Comparison of ENCODE assay signal across 14 cellular contexts in genomic region chr2:219404954-219405353, GRCh38. TPM values are rescaled to one million over a fixed set of nuclear protein-coding genes. Genes with fewer than 3 reads are reported as not detected.
DNase-seq lines count a peak whose midpoint lies in the region; ATAC-seq and TF ChIP-seq lines count a peak whose summit lies in the region.
"Had no signal": no experiment of that assay in that cellular context is flagged by ENCODE, and none has a peak within 500 bp of the region (broad histone marks: within the 10 kb centered on the region; RNA-seq: fewer than 3 reads in every experiment).

No MANE protein-coding gene starts in this region.

- WGBS in right cardiac atrium = 72% methylated on average over 7 of the region's 7 CpGs

- H3K9me3 ChIP-seq in colonic mucosa (no peaks in the 10 kb centered on the region), right cardiac atrium (ENCODE audit: control insufficient read depth, low read length) (no peaks in the 10 kb centered on the region), osteoblast (ENCODE audit: low read depth, low read length) (no peaks in the 10 kb centered on the region)

- H3K4me1 ChIP-seq in colonic mucosa (no peaks in the 10 kb centered on the region), right cardiac atrium (ENCODE audit: control insufficient read depth, insufficient read depth, low read length) (peaks cover 4% of the 10 kb centered on the region), osteoblast (ENCODE audit: insufficient read depth, low read length) (peaks cover 24% of the 10 kb centered on the region)

- H3K27me3 ChIP-seq in colonic mucosa (no peaks in the 10 kb centered on the region), right cardiac atrium (ENCODE audit: control insufficient read depth, insufficient read depth) (no peaks in the 10 kb centered on the region), osteoblast (ENCODE audit: insufficient read depth, low read length) (no peaks in the 10 kb centered on the region)

- peaks cover 0 to 7% of the 10 kb centered on the region in 2 donors for H3K4me1 Mint-ChIP-seq in natural killer cell treated with Interleukin-12 subunit alpha and Interleukin-12 subunit beta and Interleukin-15 and Interleukin-18, amount 100 ng/mL, for 72 hours (ENCODE audit: low read depth in 2 of 2)
- H3K4me1 Mint-ChIP-seq: stimulated activated effector memory CD8-positive, alpha-beta T cell treated with anti-CD3 and anti-CD28 coated beads, Interleukin-12 subunit alpha, Interleukin-12 subunit beta, amount 100 ng/mL, for 72 hours had no signal

- TF ChIP-seq CTCF in colonic mucosa (IDR thresholded peaks at IDR 0.05) (no peak), osteoblast (IDR thresholded peaks at IDR 0.05; ENCODE audit: extremely low read depth, low read depth, low read length) (no peak)

- H3K27ac ChIP-seq in colonic mucosa = peak overlapping the region; percentile 27
- H3K27ac ChIP-seq in right cardiac atrium (ENCODE audit: low read length) = peak overlapping the region; percentile 78
- no peak overlapping the region for H3K27ac ChIP-seq in osteoblast (ENCODE audit: low read depth, low read length)

- no peaks in the 10 kb centered on the region for H3K36me3 Mint-ChIP-seq in natural killer cell treated with Interleukin-12 subunit alpha and Interleukin-12 subunit beta and Interleukin-15 and Interleukin-18, amount 100 ng/mL, for 72 hours
- H3K36me3 Mint-ChIP-seq: activated naive CD4-positive, alpha-beta T cell treated with anti-CD3 and anti-CD28 coated beads, Interleukin-2, amount 50 U/mL, for 72 hours; stimulated activated effector memory CD8-positive, alpha-beta T cell treated with anti-CD3 and anti-CD28 coated beads, Interleukin-12 subunit alpha, Interleukin-12 subunit beta, amount 100 ng/mL, for 72 hours had no signal

- H3K9ac ChIP-seq in colonic mucosa (ENCODE audit: low read depth in 2 of 2, low read length in 2 of 2) = no peak overlapping the region

- no peaks in the 10 kb centered on the region for H3K36me3 ChIP-seq in colonic mucosa
- H3K36me3 ChIP-seq in osteoblast (ENCODE audit: insufficient read depth, low read length) = no peaks in the 10 kb centered on the region

- DNase-seq in colonic mucosa = no peak
- DNase-seq in right cardiac atrium = peak in 2 of 3 donors; percentile 79 to 81
- DNase-seq in osteoblast (ENCODE audit: insufficient read length, low spot score, missing footprints) = no peak
- DNase-seq in natural killer cell treated with Interleukin-12 subunit alpha and Interleukin-12 subunit beta and Interleukin-15 and Interleukin-18, amount 100 ng/mL, for 72 hours (ENCODE audit: low spot score) = no peak
- no peak for DNase-seq in NCI-H1694 (lab: John Stamatoyannopoulos, UW)
- DNase-seq: activated CD4-positive, alpha-beta T cell treated with anti-CD3 and anti-CD28 coated beads for 48 hours; activated T-cell treated with anti-CD3 and anti-CD28 coated beads for 4 hours; SHP77 treated with DMSO at 0.1 percent for 48 hours had no signal

- H3K9me3 Mint-ChIP-seq in natural killer cell treated with Interleukin-12 subunit alpha and Interleukin-12 subunit beta and Interleukin-15 and Interleukin-18, amount 100 ng/mL, for 72 hours = no peaks in the 10 kb centered on the region
- H3K9me3 Mint-ChIP-seq: activated naive CD4-positive, alpha-beta T cell treated with anti-CD3 and anti-CD28 coated beads, Interleukin-2, amount 50 U/mL, for 72 hours; stimulated activated effector memory CD8-positive, alpha-beta T cell treated with anti-CD3 and anti-CD28 coated beads, Interleukin-12 subunit alpha, Interleukin-12 subunit beta, amount 100 ng/mL, for 72 hours had no signal

- H3K27me3 Mint-ChIP-seq in natural killer cell treated with Interleukin-12 subunit alpha and Interleukin-12 subunit beta and Interleukin-15 and Interleukin-18, amount 100 ng/mL, for 72 hours = peaks cover 0 to 7% of the 10 kb centered on the region in 2 donors

- no peak overlapping the region for H3K4me2 ChIP-seq in osteoblast (ENCODE audit: insufficient read depth, low read length)

- intact Hi-C loops in colonic mucosa (cut with DNase I) = loop anchor here (5.0 kb wide), 1 partner anchor 72 kb away; no protein-coding TSS in a partner anchor
- intact Hi-C loops in right cardiac atrium (cut with DNase I) = loop anchor here in 3 of 4 donors (5.0 to 10.0 kb wide), 4 partner anchors 50 to 287 kb away; no protein-coding TSS in a partner anchor

- no peaks in the 10 kb centered on the region for H3K79me2 ChIP-seq in osteoblast (ENCODE audit: insufficient read depth, low read length)

- H3K27ac Mint-ChIP-seq in natural killer cell treated with Interleukin-12 subunit alpha and Interleukin-12 subunit beta and Interleukin-15 and Interleukin-18, amount 100 ng/mL, for 72 hours = no peak overlapping the region
- H3K27ac Mint-ChIP-seq: stimulated activated effector memory CD8-positive, alpha-beta T cell treated with anti-CD3 and anti-CD28 coated beads, Interleukin-12 subunit alpha, Interleukin-12 subunit beta, amount 100 ng/mL, for 72 hours had no signal

- H4K20me1 ChIP-seq in osteoblast (ENCODE audit: insufficient read depth, low read length) = no peaks in the 10 kb centered on the region

- ATAC-seq in right cardiac atrium = peak; percentile 50 to 70
- no peak for ATAC-seq in natural killer cell treated with Interleukin-12 subunit alpha and Interleukin-12 subunit beta and Interleukin-15 and Interleukin-18, amount 100 ng/mL, for 72 hours
- ATAC-seq in HG02571 (IDR thresholded peaks at IDR 0.05; ENCODE audit: unreplicated experiment) = no peak
- ATAC-seq in HG03108 (IDR thresholded peaks at IDR 0.05; ENCODE audit: unreplicated experiment) = no peak
- ATAC-seq: activated naive CD4-positive, alpha-beta T cell treated with anti-CD3 and anti-CD28 coated beads, Interleukin-2, amount 50 U/mL, for 72 hours; stimulated activated effector memory CD8-positive, alpha-beta T cell treated with anti-CD3 and anti-CD28 coated beads, Interleukin-12 subunit alpha, Interleukin-12 subunit beta, amount 100 ng/mL, for 72 hours had no signal

- H3K4me3 ChIP-seq in colonic mucosa (no peak overlapping the region), right cardiac atrium (ENCODE audit: low read length) (no peak overlapping the region), osteoblast (ENCODE audit: insufficient read depth, low read length) (no peak overlapping the region)

- H2AFZ ChIP-seq in osteoblast (ENCODE audit: low read length) = peak overlapping the region; percentile 34

- H3K4me3 Mint-ChIP-seq in natural killer cell treated with Interleukin-12 subunit alpha and Interleukin-12 subunit beta and Interleukin-15 and Interleukin-18, amount 100 ng/mL, for 72 hours = no peak overlapping the region
- H3K4me3 Mint-ChIP-seq: stimulated activated effector memory CD8-positive, alpha-beta T cell treated with anti-CD3 and anti-CD28 coated beads, Interleukin-12 subunit alpha, Interleukin-12 subunit beta, amount 100 ng/mL, for 72 hours had no signal

RNA-seq across cellular contexts. Expression of gene DES, which starts 13.2 kb away (rescaled TPM):
- total RNA-seq in colonic mucosa = 100 to 1,000 TPM in 1 of 2 donors, 10 to 100 TPM in 1; 24.0 to 917 TPM
- over 10,000 TPM in 1 of 4 donors, 1,000 to 10,000 TPM in 3; 6,970 to 10,932 (median 7,338) TPM for total RNA-seq in right cardiac atrium
- 9,146 TPM for polyA plus RNA-seq in right cardiac atrium
- 0.72 and 1.2 TPM in 2 replicates for total RNA-seq in osteoblast
- total RNA-seq in natural killer cell treated with Interleukin-12 subunit alpha and Interleukin-12 subunit beta and Interleukin-15 and Interleukin-18, amount 100 ng/mL, for 72 hours = not detected
- total RNA-seq: activated naive CD4-positive, alpha-beta T cell treated with anti-CD3 and anti-CD28 coated beads, Interleukin-2, amount 50 U/mL, for 72 hours; T-helper 2 cell treated with Interferon-gamma antibody and Interleukin-4, amounts not matched to agents 100 ng/mL and 5 ng/mL, for 36 hours had no signal
- polyA plus RNA-seq: neural cell had no signal

RNA-seq across cellular contexts. Expression of gene DNPEP, which starts 17.2 kb away (rescaled TPM):
- 10 to 100 TPM; 96.1 to 96.7 TPM for total RNA-seq in colonic mucosa
- 10 to 100 TPM; 42.2 to 58.8 (median 56.2) TPM for total RNA-seq in right cardiac atrium
- 50.0 TPM for polyA plus RNA-seq in right cardiac atrium
- 60.7 and 67.3 TPM in 2 replicates for total RNA-seq in osteoblast
- 100 to 1,000 TPM in 1 of 2 donors, 10 to 100 TPM in 1; 85.3 to 116 TPM for total RNA-seq in natural killer cell treated with Interleukin-12 subunit alpha and Interleukin-12 subunit beta and Interleukin-15 and Interleukin-18, amount 100 ng/mL, for 72 hours

RNA-seq across cellular contexts. Expression of gene SPEG, which starts 29.7 kb away (rescaled TPM):
- 10 to 100 TPM in 1 of 2 donors, 1 to 10 TPM in 1; 6.2 to 19.3 TPM for total RNA-seq in colonic mucosa
- total RNA-seq in right cardiac atrium = 100 to 1,000 TPM; 122 to 176 (median 159) TPM
- 85.5 TPM for polyA plus RNA-seq in right cardiac atrium
- 24.2 and 26.4 TPM in 2 replicates for total RNA-seq in osteoblast
- total RNA-seq in natural killer cell treated with Interleukin-12 subunit alpha and Interleukin-12 subunit beta and Interleukin-15 and Interleukin-18, amount 100 ng/mL, for 72 hours = under 1 TPM in 1 of 2 donors, not detected in 1; 0.86 TPM

Comparison
In these comparisons a context has a peak if more than half of its experiments do, and no peak if none do; other contexts are left out.
1. DNase-seq: peak in right cardiac atrium (2 of 3); none in colonic mucosa (single experiment), osteoblast (single experiment), natural killer cell treated with Interleukin-12 subunit alpha and Interleukin-12 subunit beta and Interleukin-15 and Interleukin-18, amount 100 ng/mL, for 72 hours (single experiment) and NCI-H1694 (single experiment).
2. ATAC-seq: peak in right cardiac atrium (2 of 2); none in natural killer cell treated with Interleukin-12 subunit alpha and Interleukin-12 subunit beta and Interleukin-15 and Interleukin-18, amount 100 ng/mL, for 72 hours (0 of 2), HG02571 (single experiment) and HG03108 (single experiment).
3. RNA of gene DES, which starts 13.2 kb away (total RNA-seq): 6,970 to 10,932 TPM in right cardiac atrium and 24.0 to 917 TPM in colonic mucosa; 0.72 to 1.2 TPM in osteoblast and not detected in natural killer cell treated with Interleukin-12 subunit alpha and Interleukin-12 subunit beta and Interleukin-15 and Interleukin-18, amount 100 ng/mL, for 72 hours; every median in the first group is over 10 times any median in the second.